ENCODE assay signal across 14 cellular contexts in the genomic region with DNA sequence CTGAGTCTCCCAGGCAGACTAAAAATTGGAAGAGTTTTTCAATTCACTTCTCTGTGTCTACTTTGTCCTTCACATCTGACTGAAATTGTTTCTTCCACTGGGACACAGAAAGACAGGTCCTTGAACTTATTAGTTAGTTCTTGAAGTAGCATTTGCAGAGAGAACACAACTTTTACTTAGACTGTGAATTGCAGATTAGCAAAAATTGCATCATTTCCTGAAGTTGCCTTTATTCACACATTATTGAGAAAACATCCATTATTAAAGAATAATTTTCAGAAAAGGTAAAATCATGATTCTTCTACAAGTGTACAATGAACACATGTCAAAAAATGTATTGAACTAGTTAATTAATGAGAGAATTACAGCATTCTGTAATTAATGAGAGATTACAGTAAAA. TPM values are rescaled to one million over a fixed set of nuclear protein-coding genes. Genes with fewer than 3 reads are reported as not detected.
DNase-seq lines count a peak whose midpoint lies in the region; ATAC-seq and TF ChIP-seq lines count a peak whose summit lies in the region.
"Had no signal": no experiment of that assay in that cellular context is flagged by ENCODE, and none has a peak within 500 bp of the region (broad histone marks: within the 10 kb centered on the region; RNA-seq: fewer than 3 reads in every experiment).

No MANE protein-coding gene starts in this region.

- H3K9me3 ChIP-seq in CD8-positive, alpha-beta T cell (ENCODE audit: low read length) = no peaks in the 10 kb centered on the region
- H3K9me3 ChIP-seq in HCT116 (ENCODE audit: control insufficient read depth in 1 of 2, insufficient read depth in 1 of 2, low read depth in 1 of 2, low read length in 2 of 2) (no peaks in the 10 kb centered on the region), mucosa of descending colon (no peaks in the 10 kb centered on the region)
- H3K9me3 ChIP-seq: tibial nerve had no signal

- H3K9me3 Mint-ChIP-seq in CD8-positive, alpha-beta T cell = no peaks in the 10 kb centered on the region
- H3K9me3 Mint-ChIP-seq in activated naive CD8-positive, alpha-beta T cell treated with anti-CD3 and anti-CD28 coated beads, Interleukin-2, amount 10 ng/mL, durations not matched to agents 7 days and 5 days = no peaks in the 10 kb centered on the region
- no peaks in the 10 kb centered on the region for H3K9me3 Mint-ChIP-seq in nephron progenitor cell

- TF ChIP-seq POLR2A in HCT116 (IDR thresholded peaks at IDR 0.05; ENCODE audit: borderline replicate concordance, extremely low read depth, insufficient read depth, insufficient read length) = no peak

- peak overlapping the region; percentile 98 for H2AFZ ChIP-seq in HCT116 (ENCODE audit: low read depth, low read length, poor library complexity, severe bottlenecking)

- no peak for TF ChIP-seq CTCF in CD8-positive, alpha-beta T cell (IDR thresholded peaks at IDR 0.05)
- TF ChIP-seq CTCF in HCT116 (IDR thresholded peaks at IDR 0.05 in 2 of 3, conservative IDR thresholded peaks at IDR 0.05 in 1 of 3; ENCODE audit: borderline replicate concordance in 1 of 3, insufficient read depth in 1 of 3, low read depth in 2 of 3, low read length in 2 of 3) (no peak), nephron progenitor cell (IDR thresholded peaks at IDR 0.05) (no peak), mucosa of descending colon (IDR thresholded peaks at IDR 0.05) (no peak)

- DNase-seq in CD8-positive, alpha-beta T cell = no peak
- DNase-seq in HCT116 (ENCODE audit: low read depth, low spot score) = no peak
- DNase-seq in activated naive CD8-positive, alpha-beta T cell treated with anti-CD3 and anti-CD28 coated beads, Interleukin-2, amount 10 ng/mL, durations not matched to agents 7 days and 5 days = no peak
- no peak for DNase-seq in nephron progenitor cell
- DNase-seq in mucosa of descending colon = no peak
- DNase-seq in NCI-H128 (lab: John Stamatoyannopoulos, UW; ENCODE audit: unreplicated experiment) = no peak
- DNase-seq: NCI-H2029 had no signal

- no peak for TF ChIP-seq RAD21 in HCT116 (IDR thresholded peaks at IDR 0.05; ENCODE audit: low read depth)

- no peak overlapping the region for H3K27ac ChIP-seq in CD8-positive, alpha-beta T cell (ENCODE audit: low read depth, low read length)
- no peak overlapping the region for H3K27ac ChIP-seq in HCT116 (ENCODE audit: low read depth, low read length)
- H3K27ac ChIP-seq: RWPE1, tibial nerve had no signal

- BruUV-seq in HCT116 (replicated peaks; lab: Mats Ljungman, UMichigan) = no TSS peak

- peak overlapping the region; percentile 97 for H3K4me3 Mint-ChIP-seq in CD8-positive, alpha-beta T cell
- peak overlapping the region; percentile 95 for H3K4me3 Mint-ChIP-seq in activated naive CD8-positive, alpha-beta T cell treated with anti-CD3 and anti-CD28 coated beads, Interleukin-2, amount 10 ng/mL, durations not matched to agents 7 days and 5 days
- H3K4me3 Mint-ChIP-seq in nephron progenitor cell = peak overlapping the region; percentile 63
- H3K4me3 Mint-ChIP-seq: CD14-positive monocyte had no signal

- H3K9ac ChIP-seq in HCT116 (ENCODE audit: low read length) = no peak overlapping the region

- no peaks in the 10 kb centered on the region for H3K27me3 ChIP-seq in CD8-positive, alpha-beta T cell (ENCODE audit: insufficient read depth, low read length)
- H3K27me3 ChIP-seq in HCT116 (ENCODE audit: insufficient read depth, low read length) = no peaks in the 10 kb centered on the region
- H3K27me3 ChIP-seq: tibial nerve had no signal

- CTCF ChIA-PET in CD8-positive, alpha-beta T cell (lab: Charles Lee) = interaction anchor here (1.0 kb wide), 1 partner anchor 185 kb away, joined by 3 read pairs; no protein-coding TSS in a partner anchor
- CTCF ChIA-PET in HCT116 (lab: Charles Lee) = interaction anchor here (1.4 kb wide), 1 partner anchor 55 kb away, joined by 4 read pairs; no protein-coding TSS in a partner anchor

- peaks cover 27% of the 10 kb centered on the region for H3K36me3 Mint-ChIP-seq in CD8-positive, alpha-beta T cell
- peaks cover 5% of the 10 kb centered on the region for H3K36me3 Mint-ChIP-seq in activated naive CD8-positive, alpha-beta T cell treated with anti-CD3 and anti-CD28 coated beads, Interleukin-2, amount 10 ng/mL, durations not matched to agents 7 days and 5 days
- H3K36me3 Mint-ChIP-seq in nephron progenitor cell (ENCODE audit: low read depth) = peaks cover 14% of the 10 kb centered on the region

- peaks cover 26% of the 10 kb centered on the region for H3K79me2 ChIP-seq in HCT116 (ENCODE audit: insufficient read depth, low read length)

- H3K36me3 ChIP-seq in CD8-positive, alpha-beta T cell (ENCODE audit: insufficient read depth, low read length) = no peaks in the 10 kb centered on the region
- H3K36me3 ChIP-seq in HCT116 (ENCODE audit: control insufficient read depth in 1 of 2, insufficient read depth in 2 of 2, low read length in 2 of 2) (peaks cover 11% of the 10 kb centered on the region in 2 experiments), mucosa of descending colon (ENCODE audit: low read depth) (no peaks in the 10 kb centered on the region)

- H3K27me3 Mint-ChIP-seq in CD8-positive, alpha-beta T cell (ENCODE audit: low read depth) = peaks cover 5% of the 10 kb centered on the region
- H3K27me3 Mint-ChIP-seq in activated naive CD8-positive, alpha-beta T cell treated with anti-CD3 and anti-CD28 coated beads, Interleukin-2, amount 10 ng/mL, durations not matched to agents 7 days and 5 days = peaks cover 5% of the 10 kb centered on the region
- peaks cover 28% of the 10 kb centered on the region for H3K27me3 Mint-ChIP-seq in nephron progenitor cell (ENCODE audit: low read depth, poor library complexity)

- peaks cover 37% of the 10 kb centered on the region for H3K4me1 Mint-ChIP-seq in CD8-positive, alpha-beta T cell (ENCODE audit: low read depth)
- H3K4me1 Mint-ChIP-seq in activated naive CD8-positive, alpha-beta T cell treated with anti-CD3 and anti-CD28 coated beads, Interleukin-2, amount 10 ng/mL, durations not matched to agents 7 days and 5 days = peaks cover 14% of the 10 kb centered on the region
- peaks cover 17% of the 10 kb centered on the region for H3K4me1 Mint-ChIP-seq in nephron progenitor cell

- H3K4me3 ChIP-seq in CD8-positive, alpha-beta T cell (ENCODE audit: low read depth, low read length) = no peak overlapping the region
- H3K4me3 ChIP-seq in HCT116 (replicated peaks in 1 of 2; ENCODE audit: low read depth in 1 of 2, low read length in 2 of 2) (no peak overlapping the region), mucosa of descending colon (no peak overlapping the region)
- H3K4me3 ChIP-seq: tibial nerve had no signal

- H3K4me1 ChIP-seq in CD8-positive, alpha-beta T cell (ENCODE audit: insufficient read depth, low read length) = peaks cover 20% of the 10 kb centered on the region
- peaks cover 3 to 15% of the 10 kb centered on the region in 2 experiments; a peak in 3 of 4 replicates for H3K4me1 ChIP-seq in HCT116 (ENCODE audit: control insufficient read depth in 1 of 2, insufficient read depth in 2 of 2, low read length in 2 of 2)
- H3K4me1 ChIP-seq in mucosa of descending colon (ENCODE audit: low read depth) = no peaks in the 10 kb centered on the region

- POLR2A ChIA-PET in CD8-positive, alpha-beta T cell (lab: Charles Lee) = interaction anchor here (1.3 kb wide), 1 partner anchor 13 kb away, joined by 4 read pairs; no protein-coding TSS in a partner anchor
- POLR2A ChIA-PET in HCT116 (lab: Charles Lee) = no interaction called here
- POLR2A ChIA-PET in activated naive CD8-positive, alpha-beta T cell treated with anti-CD3 and anti-CD28 coated beads, Interleukin-2, amount 10 ng/mL, durations not matched to agents 7 days and 5 days (lab: Charles Lee) = no interaction called here

- intact Hi-C loops in CD8-positive, alpha-beta T cell (cut with DNase I, micrococcal nuclease) = loop anchor here (2.0 to 5.0 kb wide), 4 partner anchors 59 to 626 kb away; a partner anchor contains a TSS
- intact Hi-C loops in HCT116 (cut with micrococcal nuclease) (loop anchor here (2.0 to 5.0 kb wide), 2 partner anchors 186 to 223 kb away; no protein-coding TSS in a partner anchor), mucosa of descending colon (cut with DNase I, micrococcal nuclease) (no loop called here)

- ATAC-seq in CD8-positive, alpha-beta T cell = no peak
- ATAC-seq in HCT116 (no peak), mucosa of descending colon (no peak), GM21619 (IDR thresholded peaks at IDR 0.05; ENCODE audit: unreplicated experiment) (no peak)
- ATAC-seq in activated naive CD8-positive, alpha-beta T cell treated with anti-CD3 and anti-CD28 coated beads, Interleukin-2, amount 10 ng/mL, durations not matched to agents 7 days and 5 days (ENCODE audit: low read depth) = no peak

- H3K4me2 ChIP-seq in HCT116 (ENCODE audit: low read length) = no peak overlapping the region

- H3K27ac Mint-ChIP-seq in CD8-positive, alpha-beta T cell = peak overlapping the region; percentile 52
- peak overlapping the region; percentile 72 for H3K27ac Mint-ChIP-seq in activated naive CD8-positive, alpha-beta T cell treated with anti-CD3 and anti-CD28 coated beads, Interleukin-2, amount 10 ng/mL, durations not matched to agents 7 days and 5 days
- H3K27ac Mint-ChIP-seq in nephron progenitor cell = no peak overlapping the region
- H3K27ac Mint-ChIP-seq: CD14-positive monocyte had no signal

- no peaks in the 10 kb centered on the region for H4K20me1 ChIP-seq in HCT116 (ENCODE audit: insufficient read depth)

- RAD21 ChIA-PET in HCT116 (lab: Charles Lee; ENCODE audit: low non-redundant PET in 1 of 2, low total read pairs in 2 of 2, uncharacterized antibody in 2 of 2, unreplicated experiment in 2 of 2) = no interaction called here

- no peaks in the 10 kb centered on the region for H3K9me2 ChIP-seq in HCT116 (ENCODE audit: insufficient read depth)

TF ChIP-seq in HCT116, 20 proteins besides CTCF, POLR2A, EP300 and RAD21 (continues in another document):
- TF ChIP-seq SIN3A (IDR thresholded peaks at IDR 0.05; ENCODE audit: low read depth) (no peak), POLR2AphosphoS5 (IDR thresholded peaks at IDR 0.05; ENCODE audit: low read depth, low read length) (no peak)

RNA-seq across cellular contexts. Expression of a gene that starts 1.4 kb away (rescaled TPM):
- total RNA-seq in CD8-positive, alpha-beta T cell = 10 to 100 TPM; 59.1 to 59.6 TPM
- 35.5 TPM for total RNA-seq in HCT116 (2021; ENCODE audit: unreplicated experiment)
- 16.7 and 18.7 TPM in 2 replicates for polyA plus RNA-seq in HCT116 (2012)
- total RNA-seq in activated naive CD8-positive, alpha-beta T cell treated with anti-CD3 and anti-CD28 coated beads, Interleukin-2, amount 10 ng/mL, durations not matched to agents 7 days and 5 days = 10 to 100 TPM; 32.8 to 38.3 TPM
- 10 to 100 TPM; 19.7 to 26.9 (median 25.4) TPM for total RNA-seq in mucosa of descending colon

RNA-seq across cellular contexts. Expression of a gene that starts 38.6 kb away (rescaled TPM):
- total RNA-seq in CD8-positive, alpha-beta T cell = not detected
- total RNA-seq in HCT116 (2021; ENCODE audit: unreplicated experiment) (not detected), mucosa of descending colon (not detected)
- 0.04 TPM in 1 of 2 replicates, not detected in the other for polyA plus RNA-seq in HCT116 (2012)
- not detected for total RNA-seq in activated naive CD8-positive, alpha-beta T cell treated with anti-CD3 and anti-CD28 coated beads, Interleukin-2, amount 10 ng/mL, durations not matched to agents 7 days and 5 days
- total RNA-seq: activated CD8-positive, alpha-beta memory T cell treated with anti-CD3 and anti-CD28 coated beads for 36 hours; G401; M059J had no signal
- polyA plus RNA-seq: CD14-positive monocyte had no signal

RNA-seq across cellular contexts. Expression of a gene that starts 59.3 kb away (rescaled TPM):
- total RNA-seq in CD8-positive, alpha-beta T cell = 10 to 100 TPM; 33.9 to 36.5 TPM
- 39.9 TPM for total RNA-seq in HCT116 (2021; ENCODE audit: unreplicated experiment)
- 20.5 and 24.8 TPM in 2 replicates for polyA plus RNA-seq in HCT116 (2012)
- total RNA-seq in activated naive CD8-positive, alpha-beta T cell treated with anti-CD3 and anti-CD28 coated beads, Interleukin-2, amount 10 ng/mL, durations not matched to agents 7 days and 5 days = 10 to 100 TPM; 40.0 to 45.0 TPM
- total RNA-seq in mucosa of descending colon = 10 to 100 TPM; 52.6 to 85.0 (median 64.9) TPM

Comparison
In these comparisons a context has a peak if more than half of its experiments do, and no peak if none do; other contexts are left out.
1. intact Hi-C loops: an anchor here in CD8-positive, alpha-beta T cell (2.0 to 5.0 kb wide) and HCT116 (2.0 to 5.0 kb wide); none called in mucosa of descending colon.